In genomic region chr5:176529824-176530195, GRCh38 we compare ENCODE assay signal across 12 cellular contexts. TPM values are rescaled to one million over a fixed set of nuclear protein-coding genes. Genes with fewer than 3 reads are reported as not detected.
DNase-seq lines count a peak whose midpoint lies in the region; ATAC-seq and TF ChIP-seq lines count a peak whose summit lies in the region.
"Had no signal": no experiment of that assay in that cellular context is flagged by ENCODE, and none has a peak within 500 bp of the region (broad histone marks: within the 10 kb centered on the region; RNA-seq: fewer than 3 reads in every experiment).

No MANE protein-coding gene starts in this region.

- ATAC-seq in HG02884 (IDR thresholded peaks at IDR 0.05; ENCODE audit: unreplicated experiment) (no peak), HG03045 (IDR thresholded peaks at IDR 0.05; ENCODE audit: unreplicated experiment) (no peak)
- ATAC-seq: Panc1 had no signal

- peak overlapping the region; percentile 90 to 99 (median 98) for H3K4me2 ChIP-seq in BLaER1 treated with 17β-estradiol and CSF1 and Interleukin-3, amounts not matched to agents 10 nM and 100 nM

- peak overlapping the region in 10 of 11 experiments; percentile 14 to 100 (median 84); a peak in 17 of 22 replicates for H3K27ac ChIP-seq in BLaER1 treated with 17β-estradiol and CSF1 and Interleukin-3, amounts not matched to agents 10 nM and 100 nM
- no peak overlapping the region for H3K27ac ChIP-seq in endodermal cell (ENCODE audit: low read depth, low read length)
- H3K27ac ChIP-seq: brain microvascular endothelial cell had no signal

- H3K27me3 ChIP-seq in BLaER1 treated with 17β-estradiol and CSF1 and Interleukin-3, amounts not matched to agents 10 nM and 100 nM = no peaks in the 10 kb centered on the region
- H3K27me3 ChIP-seq in endodermal cell (ENCODE audit: control insufficient read depth, insufficient read depth, low read length, poor library complexity, severe bottlenecking) = no peaks in the 10 kb centered on the region
- H3K27me3 ChIP-seq: brain microvascular endothelial cell had no signal

- H3K4me1 ChIP-seq in BLaER1 treated with 17β-estradiol and CSF1 and Interleukin-3, amounts not matched to agents 10 nM and 100 nM = peaks cover 63 to 80% (median 77%) of the 10 kb centered on the region in 10 experiments
- peaks cover 5% of the 10 kb centered on the region for H3K4me1 ChIP-seq in endodermal cell (ENCODE audit: control insufficient read depth, insufficient read depth, low read length)

- TF ChIP-seq CTCF in GM20000 (IDR thresholded peaks at IDR 0.05; ENCODE audit: extremely low read depth, missing control alignments) (no peak), endodermal cell (conservative IDR thresholded peaks at IDR 0.05) (no peak)

- H3K9ac ChIP-seq in BLaER1 treated with 17β-estradiol and CSF1 and Interleukin-3, amounts not matched to agents 10 nM and 100 nM = peak overlapping the region in 9 of 11 experiments; percentile 50 to 100 (median 72); a peak in 16 of 22 replicates
- no peak overlapping the region for H3K9ac ChIP-seq in endodermal cell (ENCODE audit: extremely low read depth, low read length, poor library complexity, severe bottlenecking)

- no peaks in the 10 kb centered on the region for H3K9me3 ChIP-seq in BLaER1 treated with 17β-estradiol and CSF1 and Interleukin-3, amounts not matched to agents 10 nM and 100 nM (replicated peaks in 1 of 11)
- H3K9me3 ChIP-seq in endodermal cell (ENCODE audit: control insufficient read depth, low read length) = no peaks in the 10 kb centered on the region

- CTCF ChIA-PET in activated CD4-positive, alpha-beta T cell treated with anti-CD3 and anti-CD28 coated beads, Interleukin-2, amount 10 ng/mL, durations not matched to agents 7 days and 5 days (lab: Charles Lee) = interaction anchor here (0.6 to 2.4 kb wide), 6 partner anchors 9 to 113 kb away, joined by 3 to 13 read pairs (median 4); partner anchors contain the start of genes CLTB and FAF2

- DNase-seq in GM20000 (ENCODE audit: low spot score) (peak; percentile 55), endodermal cell (peak; percentile 44), foreskin melanocyte (no peak), hypothalamus (lab: John Stamatoyannopoulos, UW) (no peak)
- peak; percentile 74 for DNase-seq in activated CD4-positive, alpha-beta T cell treated with anti-CD3 and anti-CD28 coated beads, Interleukin-2, amount 10 ng/mL, durations not matched to agents 7 days and 5 days
- DNase-seq: brain microvascular endothelial cell, NCI-H2029 had no signal

- H3K36me3 Mint-ChIP-seq in activated CD4-positive, alpha-beta T cell treated with anti-CD3 and anti-CD28 coated beads, Interleukin-2, amount 10 ng/mL, durations not matched to agents 7 days and 5 days (ENCODE audit: low read depth) = peaks cover 61% of the 10 kb centered on the region
- peaks cover 55% of the 10 kb centered on the region for H3K36me3 Mint-ChIP-seq in endodermal cell (ENCODE audit: low read depth)

- H3K27me3 Mint-ChIP-seq in activated CD4-positive, alpha-beta T cell treated with anti-CD3 and anti-CD28 coated beads, Interleukin-2, amount 10 ng/mL, durations not matched to agents 7 days and 5 days = no peaks in the 10 kb centered on the region
- no peaks in the 10 kb centered on the region for H3K27me3 Mint-ChIP-seq in endodermal cell (ENCODE audit: insufficient read depth)

- POLR2A ChIA-PET in activated CD4-positive, alpha-beta T cell treated with anti-CD3 and anti-CD28 coated beads, Interleukin-2, amount 10 ng/mL, durations not matched to agents 7 days and 5 days (lab: Charles Lee) = interaction anchor here (0.7 kb wide), 1 partner anchor 169 kb away, joined by 7 read pairs; no protein-coding TSS in a partner anchor

- peak overlapping the region in 8 of 10 experiments; percentile 7 to 66 (median 50); a peak in 12 of 20 replicates for H3K4me3 ChIP-seq in BLaER1 treated with 17β-estradiol and CSF1 and Interleukin-3, amounts not matched to agents 10 nM and 100 nM
- H3K4me3 ChIP-seq in endodermal cell (ENCODE audit: low read length) = no peak overlapping the region

- peaks cover 36 to 74% (median 54%) of the 10 kb centered on the region in 11 experiments for H3K36me3 ChIP-seq in BLaER1 treated with 17β-estradiol and CSF1 and Interleukin-3, amounts not matched to agents 10 nM and 100 nM
- H3K36me3 ChIP-seq in endodermal cell (ENCODE audit: control insufficient read depth, insufficient read depth, low read length) = peaks cover 65% of the 10 kb centered on the region

- no peaks in the 10 kb centered on the region for H3K9me3 Mint-ChIP-seq in activated CD4-positive, alpha-beta T cell treated with anti-CD3 and anti-CD28 coated beads, Interleukin-2, amount 10 ng/mL, durations not matched to agents 7 days and 5 days
- H3K9me3 Mint-ChIP-seq in endodermal cell = no peaks in the 10 kb centered on the region

- H4K20me1 ChIP-seq in BLaER1 treated with 17β-estradiol and CSF1 and Interleukin-3, amounts not matched to agents 10 nM and 100 nM = peaks cover 57 to 78% (median 75%) of the 10 kb centered on the region in 11 experiments

- peak overlapping the region; percentile 86 for H3K27ac Mint-ChIP-seq in activated CD4-positive, alpha-beta T cell treated with anti-CD3 and anti-CD28 coated beads, Interleukin-2, amount 10 ng/mL, durations not matched to agents 7 days and 5 days
- no peak overlapping the region for H3K27ac Mint-ChIP-seq in endodermal cell

- peaks cover 54% of the 10 kb centered on the region for H3K4me1 Mint-ChIP-seq in activated CD4-positive, alpha-beta T cell treated with anti-CD3 and anti-CD28 coated beads, Interleukin-2, amount 10 ng/mL, durations not matched to agents 7 days and 5 days
- H3K4me1 Mint-ChIP-seq in endodermal cell = peaks cover 7% of the 10 kb centered on the region

- 93 to 94% methylated on average over 3 to 8 of the region's 11 CpGs for WGBS in endodermal cell (ENCODE audit: insufficient coverage in 1 of 2, insufficient read length in 1 of 2), 2 experiments

- peak overlapping the region; percentile 75 for H3K4me3 Mint-ChIP-seq in activated CD4-positive, alpha-beta T cell treated with anti-CD3 and anti-CD28 coated beads, Interleukin-2, amount 10 ng/mL, durations not matched to agents 7 days and 5 days
- H3K4me3 Mint-ChIP-seq in endodermal cell = no peak overlapping the region

RNA-seq across cellular contexts. Expression of gene RNF44, which starts 7.4 kb away (rescaled TPM):
- total RNA-seq in activated CD4-positive, alpha-beta T cell treated with anti-CD3 and anti-CD28 coated beads, Interleukin-2, amount 10 ng/mL, durations not matched to agents 7 days and 5 days = 100 to 1,000 TPM; 137 TPM
- total RNA-seq in endodermal cell = 100 to 1,000 TPM; 150 to 173 TPM
- 123 TPM for polyA plus RNA-seq in endodermal cell (2013, experiment 1 of 2)
- polyA plus RNA-seq in endodermal cell (2013, experiment 2 of 2) = 111 TPM

RNA-seq across cellular contexts. Expression of gene CDHR2, which starts 19.3 kb away (rescaled TPM):
- total RNA-seq in activated CD4-positive, alpha-beta T cell treated with anti-CD3 and anti-CD28 coated beads, Interleukin-2, amount 10 ng/mL, durations not matched to agents 7 days and 5 days = 1 to 10 TPM; 1.3 to 2.4 TPM
- under 1 TPM; 0.37 to 0.89 TPM for total RNA-seq in endodermal cell
- polyA plus RNA-seq in endodermal cell (2013, experiment 1 of 2) = not detected
- not detected for polyA plus RNA-seq in endodermal cell (2013, experiment 2 of 2)
- total RNA-seq: epithelial cell of proximal tubule had no signal

Comparison
In these comparisons a context has a peak if more than half of its experiments do, and no peak if none do; other contexts are left out.
1. DNase-seq: peak in GM20000 (single experiment), activated CD4-positive, alpha-beta T cell treated with anti-CD3 and anti-CD28 coated beads, Interleukin-2, amount 10 ng/mL, durations not matched to agents 7 days and 5 days (single experiment) and endodermal cell (single experiment); none in foreskin melanocyte (single experiment) and hypothalamus (0 of 51).